Comparison of ENCODE assay signal across 13 cellular contexts in genomic region chr17:76497699-76497978, GRCh38. TPM values are rescaled to one million over a fixed set of nuclear protein-coding genes. Genes with fewer than 3 reads are reported as not detected.
DNase-seq lines count a peak whose midpoint lies in the region; ATAC-seq, FAIRE-seq and TF ChIP-seq lines count a peak whose summit lies in the region.
"Had no signal": no experiment of that assay in that cellular context is flagged by ENCODE, and none has a peak within 500 bp of the region (broad histone marks: within the 10 kb centered on the region; RNA-seq: fewer than 3 reads in every experiment).

No MANE protein-coding gene starts in this region.

- peaks cover 1% of the 10 kb centered on the region for H3K27me3 Mint-ChIP-seq in HFFc6 (ENCODE audit: insufficient read depth)

- H4K20me1 ChIP-seq in GM12878 (ENCODE audit: control insufficient read depth, insufficient read depth), result no peaks in the 10 kb centered on the region

- peaks cover 57% of the 10 kb centered on the region for H3K4me1 Mint-ChIP-seq in HFFc6 (ENCODE audit: low read depth)
- peaks cover 88% of the 10 kb centered on the region for H3K4me1 Mint-ChIP-seq in stimulated activated effector memory CD8-positive, alpha-beta T cell treated with anti-CD3 and anti-CD28 coated beads, Interleukin-12 subunit alpha, Interleukin-12 subunit beta, amount 100 ng/mL, for 72 hours

- H3K36me3 ChIP-seq in GM12878 (ENCODE audit: control insufficient read depth in 2 of 2, insufficient read depth in 2 of 2, low read length in 1 of 2), result no peaks in the 10 kb centered on the region; a peak in 3 of 4 replicates

- intact Hi-C loops in GM12878 (cut with micrococcal nuclease; ENCODE audit: unreplicated experiment) (no loop called here), posterior vena cava (cut with DNase I) (no loop called here)

- TF ChIP-seq RAD21 in GM12878 (IDR thresholded peaks at IDR 0.05; ENCODE audit: insufficient read depth, low read depth, low read length), result no peak

- RAD21 ChIA-PET in GM12878 (lab: Charles Lee; ENCODE audit: unreplicated experiment), result interaction anchor here (1.9 to 5.4 kb wide), 4 partner anchors 10 to 31 kb away, joined by 4 to 34 read pairs (median 12); partner anchors contain the start of gene AANAT

- peak overlapping the region; percentile 88 for H3K4me2 ChIP-seq in GM12878 (ENCODE audit: control insufficient read depth, insufficient read depth)

- DNase-seq in HFFc6 (no peak), GM12878 (ENCODE audit: low read depth, low spot score) (no peak), activated gamma-delta T cell treated with Interleukin-2 at 50 U/mL for 16 hours (no peak), posterior vena cava (ENCODE audit: low spot score) (no peak), epidermal melanocyte (ENCODE audit: insufficient read length, low spot score) (no peak)
- DNase-seq in stimulated activated effector memory CD8-positive, alpha-beta T cell treated with anti-CD3 and anti-CD28 coated beads, Interleukin-12 subunit alpha, Interleukin-12 subunit beta, amount 100 ng/mL, for 72 hours (ENCODE audit: low spot score in 2 of 2), result no peak
- no peak for DNase-seq in stimulated activated CD4-positive, alpha-beta T cell treated with anti-CD3 and anti-CD28 coated beads, Interleukin-12 subunit alpha, Interleukin-12 subunit beta, amount 100 ng/mL, for 4 hours
- DNase-seq: activated naive CD4-positive, alpha-beta T cell treated with anti-CD3 and anti-CD28 coated beads, Interleukin-2, amount 50 U/mL, for 16 hours; NCI-H1436; stimulated activated CD4-positive, alpha-beta T cell treated with anti-CD3 and anti-CD28 coated beads, Interleukin-4, amount 100 ng/mL, for 1 hour had no signal

- H3K4me3 ChIP-seq in GM12878, result peak overlapping the region; percentile 96; the same call in 1 of the 2 replicates

- H3K27me3 ChIP-seq in GM12878 (replicated peaks in 1 of 2; ENCODE audit: control insufficient read depth in 2 of 2, insufficient read depth in 2 of 2, low read length in 1 of 2), result no peaks in the 10 kb centered on the region
- no peaks in the 10 kb centered on the region for H3K27me3 ChIP-seq in layer of hippocampus (ENCODE audit: control insufficient read depth, insufficient read depth, low read length)

- no peaks in the 10 kb centered on the region for H3K9me3 ChIP-seq in GM12878 (replicated peaks; ENCODE audit: control insufficient read depth, insufficient read depth, low read length)

- no peak for TF ChIP-seq POLR2A in GM12878 (IDR thresholded peaks at IDR 0.05; ENCODE audit: low read depth, low read length)

- H3K9me3 Mint-ChIP-seq in HFFc6, result no peaks in the 10 kb centered on the region
- no peaks in the 10 kb centered on the region for H3K9me3 Mint-ChIP-seq in stimulated activated effector memory CD8-positive, alpha-beta T cell treated with anti-CD3 and anti-CD28 coated beads, Interleukin-12 subunit alpha, Interleukin-12 subunit beta, amount 100 ng/mL, for 72 hours
- H3K9me3 Mint-ChIP-seq: H9 had no signal

- ATAC-seq in GM12878, result no peak
- no peak for ATAC-seq in stimulated activated effector memory CD8-positive, alpha-beta T cell treated with anti-CD3 and anti-CD28 coated beads, Interleukin-12 subunit alpha, Interleukin-12 subunit beta, amount 100 ng/mL, for 72 hours

- in situ Hi-C loops in GM12878 (cut with MboI), result no loop called here

- H3K27ac Mint-ChIP-seq in HFFc6, result peak overlapping the region; percentile 93
- peak overlapping the region; percentile 85 for H3K27ac Mint-ChIP-seq in stimulated activated effector memory CD8-positive, alpha-beta T cell treated with anti-CD3 and anti-CD28 coated beads, Interleukin-12 subunit alpha, Interleukin-12 subunit beta, amount 100 ng/mL, for 72 hours

- FAIRE-seq in GM12878 (lab: Jason Lieb, UNC), result no peak

- CTCF ChIA-PET in GM12878 (lab: Yijun Ruan, JAX), result interaction anchor here (1.2 to 3.1 kb wide), 5 partner anchors 10 to 88 kb away, joined by 4 to 15 read pairs (median 10); partner anchors contain the start of gene AANAT

- no peak overlapping the region for H2AFZ ChIP-seq in GM12878 (ENCODE audit: control insufficient read depth, low read depth, low read length)

- peak overlapping the region; percentile 81 for H3K9ac ChIP-seq in GM12878 (ENCODE audit: control insufficient read depth, insufficient read depth, low read length)

- no peaks in the 10 kb centered on the region for H3K36me3 Mint-ChIP-seq in HFFc6 (ENCODE audit: low read depth)
- H3K36me3 Mint-ChIP-seq in stimulated activated effector memory CD8-positive, alpha-beta T cell treated with anti-CD3 and anti-CD28 coated beads, Interleukin-12 subunit alpha, Interleukin-12 subunit beta, amount 100 ng/mL, for 72 hours, result peaks cover 43% of the 10 kb centered on the region

- no peak for TF ChIP-seq CTCF in HFFc6 (IDR thresholded peaks at IDR 0.05)
- no peak for TF ChIP-seq CTCF in GM12878 (IDR thresholded peaks at IDR 0.05 in 2 of 3, conservative IDR thresholded peaks at IDR 0.05 in 1 of 3; ENCODE audit: control insufficient read depth in 2 of 3, extremely low read depth in 1 of 3, insufficient read depth in 1 of 3, low read depth in 3 of 3, low read length in 3 of 3)

- peaks cover 67% of the 10 kb centered on the region for H3K79me2 ChIP-seq in GM12878 (ENCODE audit: control insufficient read depth, insufficient read depth, low read length)

- SMC1A ChIA-PET in GM12878 (lab: Charles Lee; ENCODE audit: uncharacterized antibody, unreplicated experiment), result interaction anchor here (1.2 to 8.7 kb wide), 3 partner anchors 13 to 30 kb away, joined by 3 to 115 read pairs (median 15); partner anchors contain the start of gene AANAT

- POLR2A ChIA-PET in GM12878 (lab: Charles Lee), result interaction anchor here (0.6 to 9.0 kb wide), 3 partner anchors 9 to 230 kb away, joined by 3 to 101 read pairs (median 3); no protein-coding TSS in a partner anchor

- no peak for TF ChIP-seq EP300 in GM12878 (IDR thresholded peaks at IDR 0.05; ENCODE audit: borderline replicate concordance in 1 of 2, control insufficient read depth in 1 of 2, low read depth in 2 of 2, low read length in 2 of 2)

- peak overlapping the region; percentile 77 for H3K4me3 Mint-ChIP-seq in HFFc6
- peak overlapping the region; percentile 91 for H3K4me3 Mint-ChIP-seq in stimulated activated effector memory CD8-positive, alpha-beta T cell treated with anti-CD3 and anti-CD28 coated beads, Interleukin-12 subunit alpha, Interleukin-12 subunit beta, amount 100 ng/mL, for 72 hours

- BruUV-seq in GM12878 (replicated peaks; lab: Mats Ljungman, UMichigan), result no TSS peak

- H3K27ac ChIP-seq in GM12878 (ENCODE audit: control insufficient read depth, insufficient read depth), result peak overlapping the region; percentile 86
- H3K27ac ChIP-seq in layer of hippocampus (ENCODE audit: low read depth, low read length), result peak overlapping the region; percentile 85
- H3K27ac ChIP-seq: VCaP had no signal

- 97% methylated on average over 2 of the region's 2 CpGs for WGBS in GM12878 (ENCODE audit: insufficient coverage, insufficient replicate concordance, low lambda C conversion rate, missing lambda C conversion rate)

- peaks cover 72% of the 10 kb centered on the region for H3K4me1 ChIP-seq in GM12878 (ENCODE audit: control insufficient read depth, insufficient read depth, low read length)

RNA-seq across cellular contexts. Expression of gene RHBDF2, which starts 3.6 kb away (rescaled TPM):
- total RNA-seq in HFFc6 (2021; fragmentation: NEBNext Ultra II Directional; extraction: Animal tissue kit (Norgen Biotek cat#: 25700)), result 10 to 100 TPM in 2 of 6 experiments, 1 to 10 TPM in 4; 7.1 to 13.1 (median 9.4) TPM
- 130 and 159 TPM in 2 replicates for total RNA-seq in GM12878 (2013; cell fraction: nucleolus; rRNA removed)
- 22.5 and 31.1 TPM in 2 replicates for total RNA-seq in GM12878 (2014; rRNA removed)
- 10.9 and 12.2 TPM in 2 replicates for total RNA-seq in GM12878 (2014; rRNA removed; fragmentation: Illumina TruSeq; extraction: Trizol)
- total RNA-seq in GM12878 (2021), result 30.5 and 43.0 TPM in 2 replicates
- 10.0 TPM for polyA plus RNA-seq in GM12878 (2011; ENCODE audit: low read depth)
- 2.0 and 6.5 TPM in 2 replicates for polyA plus RNA-seq in GM12878 (2011; rRNA removed)
- 7.1 and 8.0 TPM in 2 replicates for polyA plus RNA-seq in GM12878 (2011; cell fraction: cytosol; rRNA removed)
- 52.8 and 56.2 TPM in 2 replicates for polyA plus RNA-seq in GM12878 (2011; cell fraction: nucleus; rRNA removed)
- 34.5 and 40.1 TPM in 2 replicates for polyA plus RNA-seq in GM12878 (2012)
- 3.7 and 12.9 TPM in 2 replicates for polyA plus RNA-seq in GM12878 (2014; fragmentation: Illumina TruSeq; extraction: Trizol)
- polyA plus RNA-seq in GM12878 (2014; fragmentation: Nextera tagmentation; extraction: Ambion mirVana), result 1 to 10 TPM in 1 of 2 experiments, under 1 TPM in 1; 0.97 to 1.1 TPM
- polyA plus RNA-seq in GM12878 (2014; rRNA removed), result 38.3 and 42.4 TPM in 2 replicates
- polyA plus RNA-seq in GM12878 (2016; fragmentation: Nextera tagmentation; extraction: Ambion mirVana), result 10 to 100 TPM; 24.5 to 26.4 TPM
- 7.6 and 15.0 TPM in 2 replicates for polyA minus RNA-seq in GM12878 (2011; rRNA and poly(A)+ RNA removed)
- 7.0 and 7.6 TPM in 2 replicates for polyA minus RNA-seq in GM12878 (2011; cell fraction: cytosol; rRNA and poly(A)+ RNA removed)
- polyA minus RNA-seq in GM12878 (2011; cell fraction: nucleus; rRNA and poly(A)+ RNA removed), result 14.9 and 27.1 TPM in 2 replicates
- total RNA-seq in posterior vena cava, result 10 to 100 TPM; 26.7 to 31.4 TPM

RNA-seq across cellular contexts. Expression of gene AANAT, which starts 30.2 kb away (rescaled TPM):
- total RNA-seq in HFFc6 (2021; fragmentation: NEBNext Ultra II Directional; extraction: Animal tissue kit (Norgen Biotek cat#: 25700)), result under 1 TPM in 1 of 6 experiments, not detected in 5; 0.21 TPM
- not detected in 2 replicates for total RNA-seq in GM12878 (2013; cell fraction: nucleolus; rRNA removed)
- total RNA-seq in GM12878 (2014; rRNA removed) (not detected in 2 replicates), GM12878 (2014; rRNA removed; fragmentation: Illumina TruSeq; extraction: Trizol) (not detected in 2 replicates), GM12878 (2021) (0.23 TPM in 1 of 2 replicates, not detected in the other), posterior vena cava (not detected)
- polyA plus RNA-seq in GM12878 (2011; ENCODE audit: low read depth), result not detected
- polyA plus RNA-seq in GM12878 (2011; rRNA removed) (not detected in 2 replicates), GM12878 (2014; fragmentation: Illumina TruSeq; extraction: Trizol) (not detected in 2 replicates), GM12878 (2014; fragmentation: Nextera tagmentation; extraction: Ambion mirVana) (not detected), GM12878 (2014; rRNA removed) (not detected in 2 replicates), GM12878 (2016; fragmentation: Nextera tagmentation; extraction: Ambion mirVana) (not detected)
- 0.07 TPM in 1 of 2 replicates, not detected in the other for polyA plus RNA-seq in GM12878 (2011; cell fraction: cytosol; rRNA removed)
- polyA plus RNA-seq in GM12878 (2011; cell fraction: nucleus; rRNA removed), result 0.29 TPM in 1 of 2 replicates, not detected in the other
- 0.48 TPM in 1 of 2 replicates, not detected in the other for polyA plus RNA-seq in GM12878 (2012)
- polyA minus RNA-seq in GM12878 (2011; rRNA and poly(A)+ RNA removed), result not detected in 2 replicates
- not detected in 2 replicates for polyA minus RNA-seq in GM12878 (2011; cell fraction: cytosol; rRNA and poly(A)+ RNA removed)
- not detected in 2 replicates for polyA minus RNA-seq in GM12878 (2011; cell fraction: nucleus; rRNA and poly(A)+ RNA removed)

RNA-seq across cellular contexts. Expression of gene CYGB, which starts 39.9 kb away (rescaled TPM):
- total RNA-seq in HFFc6 (2021; fragmentation: NEBNext Ultra II Directional; extraction: Animal tissue kit (Norgen Biotek cat#: 25700)), result under 1 TPM; 0.26 to 0.66 (median 0.33) TPM
- not detected in 2 replicates for total RNA-seq in GM12878 (2013; cell fraction: nucleolus; rRNA removed)
- total RNA-seq in GM12878 (2014; rRNA removed) (0.34 TPM in 1 of 2 replicates, not detected in the other), GM12878 (2014; rRNA removed; fragmentation: Illumina TruSeq; extraction: Trizol) (not detected in 2 replicates), GM12878 (2021) (not detected in 2 replicates), posterior vena cava (10 to 100 TPM; 16.3 to 24.5 TPM)
- not detected for polyA plus RNA-seq in GM12878 (2011; ENCODE audit: low read depth)
- polyA plus RNA-seq in GM12878 (2011; rRNA removed) (not detected in 2 replicates), GM12878 (2014; fragmentation: Illumina TruSeq; extraction: Trizol) (not detected in 2 replicates), GM12878 (2014; fragmentation: Nextera tagmentation; extraction: Ambion mirVana) (not detected), GM12878 (2014; rRNA removed) (not detected in 2 replicates), GM12878 (2016; fragmentation: Nextera tagmentation; extraction: Ambion mirVana) (not detected)
- 0.09 TPM in 1 of 2 replicates, not detected in the other for polyA plus RNA-seq in GM12878 (2011; cell fraction: cytosol; rRNA removed)
- 0.25 TPM in 1 of 2 replicates, not detected in the other for polyA plus RNA-seq in GM12878 (2011; cell fraction: nucleus; rRNA removed)
- not detected in 2 replicates for polyA plus RNA-seq in GM12878 (2012)
- 0.31 TPM in 1 of 2 replicates, not detected in the other for polyA minus RNA-seq in GM12878 (2011; rRNA and poly(A)+ RNA removed)
- not detected in 2 replicates for polyA minus RNA-seq in GM12878 (2011; cell fraction: cytosol; rRNA and poly(A)+ RNA removed)
- not detected in 2 replicates for polyA minus RNA-seq in GM12878 (2011; cell fraction: nucleus; rRNA and poly(A)+ RNA removed)

RNA-seq across cellular contexts. Expression of gene PRCD, which starts 42.2 kb away (rescaled TPM):
- total RNA-seq in HFFc6 (2021; fragmentation: NEBNext Ultra II Directional; extraction: Animal tissue kit (Norgen Biotek cat#: 25700)), result not detected
- 2.4 TPM in 2 replicates for total RNA-seq in GM12878 (2013; cell fraction: nucleolus; rRNA removed)
- total RNA-seq in GM12878 (2014; rRNA removed) (0.44 TPM in 1 of 2 replicates, not detected in the other), GM12878 (2014; rRNA removed; fragmentation: Illumina TruSeq; extraction: Trizol) (0.18 TPM in 1 of 2 replicates, not detected in the other), GM12878 (2021) (0.37 and 0.95 TPM in 2 replicates), posterior vena cava (1 to 10 TPM; 1.6 to 4.7 TPM)
- not detected for polyA plus RNA-seq in GM12878 (2011; ENCODE audit: low read depth)
- polyA plus RNA-seq in GM12878 (2011; rRNA removed) (0.22 and 0.49 TPM in 2 replicates), GM12878 (2014; fragmentation: Illumina TruSeq; extraction: Trizol) (not detected in 2 replicates), GM12878 (2014; fragmentation: Nextera tagmentation; extraction: Ambion mirVana) (under 1 TPM in 1 of 2 experiments, not detected in 1; 0.31 TPM), GM12878 (2014; rRNA removed) (0.51 TPM in 1 of 2 replicates, not detected in the other), GM12878 (2016; fragmentation: Nextera tagmentation; extraction: Ambion mirVana) (under 1 TPM; 0.37 to 0.55 TPM)
- 0.24 and 0.48 TPM in 2 replicates for polyA plus RNA-seq in GM12878 (2011; cell fraction: cytosol; rRNA removed)
- polyA plus RNA-seq in GM12878 (2011; cell fraction: nucleus; rRNA removed), result 0.50 and 1.4 TPM in 2 replicates
- 0.45 TPM in 1 of 2 replicates, not detected in the other for polyA plus RNA-seq in GM12878 (2012)
- polyA minus RNA-seq in GM12878 (2011; rRNA and poly(A)+ RNA removed), result not detected in 2 replicates
- polyA minus RNA-seq in GM12878 (2011; cell fraction: cytosol; rRNA and poly(A)+ RNA removed), result not detected in 2 replicates
- not detected in 2 replicates for polyA minus RNA-seq in GM12878 (2011; cell fraction: nucleus; rRNA and poly(A)+ RNA removed)

RNA-seq across cellular contexts. Expression of gene UBE2O, which starts 44.7 kb away (rescaled TPM):
- 10 to 100 TPM; 24.3 to 26.0 (median 24.5) TPM for total RNA-seq in HFFc6 (2021; fragmentation: NEBNext Ultra II Directional; extraction: Animal tissue kit (Norgen Biotek cat#: 25700))
- total RNA-seq in GM12878 (2013; cell fraction: nucleolus; rRNA removed), result 34.7 and 38.9 TPM in 2 replicates
- total RNA-seq in GM12878 (2014; rRNA removed), result 13.4 and 17.8 TPM in 2 replicates
- 10.3 and 12.4 TPM in 2 replicates for total RNA-seq in GM12878 (2014; rRNA removed; fragmentation: Illumina TruSeq; extraction: Trizol)
- 35.2 and 39.0 TPM in 2 replicates for total RNA-seq in GM12878 (2021)
- 7.4 TPM for polyA plus RNA-seq in GM12878 (2011; ENCODE audit: low read depth)
- polyA plus RNA-seq in GM12878 (2011; rRNA removed), result 5.7 and 11.1 TPM in 2 replicates
- 11.0 and 15.8 TPM in 2 replicates for polyA plus RNA-seq in GM12878 (2011; cell fraction: cytosol; rRNA removed)
- 34.1 and 40.7 TPM in 2 replicates for polyA plus RNA-seq in GM12878 (2011; cell fraction: nucleus; rRNA removed)
- polyA plus RNA-seq in GM12878 (2012), result 15.5 and 18.7 TPM in 2 replicates
- polyA plus RNA-seq in GM12878 (2014; fragmentation: Illumina TruSeq; extraction: Trizol), result 10.1 and 18.1 TPM in 2 replicates
- 1 to 10 TPM; 2.1 to 3.0 TPM for polyA plus RNA-seq in GM12878 (2014; fragmentation: Nextera tagmentation; extraction: Ambion mirVana)
- polyA plus RNA-seq in GM12878 (2014; rRNA removed), result 14.5 and 21.7 TPM in 2 replicates
- 10 to 100 TPM; 13.7 to 15.5 TPM for polyA plus RNA-seq in GM12878 (2016; fragmentation: Nextera tagmentation; extraction: Ambion mirVana)
- 48.9 and 93.6 TPM in 2 replicates for polyA minus RNA-seq in GM12878 (2011; rRNA and poly(A)+ RNA removed)
- 13.2 and 13.6 TPM in 2 replicates for polyA minus RNA-seq in GM12878 (2011; cell fraction: cytosol; rRNA and poly(A)+ RNA removed)
- polyA minus RNA-seq in GM12878 (2011; cell fraction: nucleus; rRNA and poly(A)+ RNA removed), result 8.6 and 14.3 TPM in 2 replicates
- total RNA-seq in posterior vena cava, result 10 to 100 TPM; 17.2 to 17.9 TPM

Comparison
In these comparisons a context has a peak if more than half of its experiments do, and no peak if none do; other contexts are left out.
1. RNA of gene CYGB, which starts 39.9 kb away (total RNA-seq): 16.3 to 24.5 TPM in posterior vena cava; 0.26 to 0.66 TPM in HFFc6 and 0.34 TPM in GM12878; every median in the first group is over 10 times any median in the second.